21 cellular contexts compared by ENCODE assay signal in the genomic region with DNA sequence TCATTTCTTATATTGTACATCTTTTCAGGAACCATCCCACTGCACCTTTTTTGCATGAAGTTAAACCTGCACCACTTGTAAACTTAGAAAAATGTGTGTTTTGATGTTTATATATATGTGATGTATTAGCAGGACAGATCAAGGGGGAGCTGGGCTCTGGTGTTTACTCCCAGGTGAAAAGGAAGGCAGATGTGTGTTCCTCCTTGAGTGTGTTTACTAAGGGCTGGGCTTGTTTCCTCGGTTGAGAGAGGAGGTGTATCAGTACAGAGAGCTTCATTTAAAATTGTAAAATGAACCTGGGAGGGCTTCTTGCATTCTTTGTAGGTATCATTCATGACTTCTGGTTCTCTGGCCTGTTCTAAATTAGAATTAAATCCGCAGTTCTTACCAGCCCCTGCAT. TPM values are rescaled to one million over a fixed set of nuclear protein-coding genes. Genes with fewer than 3 reads are reported as not detected.
DNase-seq lines count a peak whose midpoint lies in the region; TF ChIP-seq lines count a peak whose summit lies in the region.
"Had no signal": no experiment of that assay in that cellular context is flagged by ENCODE, and none has a peak within 500 bp of the region (broad histone marks: within the 10 kb centered on the region; RNA-seq: fewer than 3 reads in every experiment).

No MANE protein-coding gene starts in this region.

- H3K27me3 Mint-ChIP-seq in activated T-cell treated with anti-CD3 and anti-CD28 coated beads, Interleukin-2, amount 50 U/mL, for 24 hours: no peaks in the 10 kb centered on the region
- H3K27me3 Mint-ChIP-seq in activated T-helper 2 cell treated with anti-CD3 and anti-CD28 coated beads, Interferon-gamma antibody, Interleukin-2, Interleukin-4, amounts not matched to agents 10 μg/mL and 5 μg/mL and 100 μg/mL, durations not matched to agents 14 hours and 24 hours and 36 hours (ENCODE audit: low read depth): no peaks in the 10 kb centered on the region
- peaks cover 2% of the 10 kb centered on the region for H3K27me3 Mint-ChIP-seq in neural progenitor cell (ENCODE audit: insufficient read depth, low read depth)
- H3K27me3 Mint-ChIP-seq: brain had no signal

- no peak overlapping the region for H3K4me3 Mint-ChIP-seq in activated T-cell treated with anti-CD3 and anti-CD28 coated beads, Interleukin-2, amount 50 U/mL, for 24 hours
- H3K4me3 Mint-ChIP-seq in activated T-helper 2 cell treated with anti-CD3 and anti-CD28 coated beads, Interferon-gamma antibody, Interleukin-2, Interleukin-4, amounts not matched to agents 10 μg/mL and 5 μg/mL and 100 μg/mL, durations not matched to agents 14 hours and 24 hours and 36 hours (ENCODE audit: low read depth): no peak overlapping the region
- H3K4me3 Mint-ChIP-seq in neural progenitor cell: no peak overlapping the region
- H3K4me3 Mint-ChIP-seq: brain, endodermal cell had no signal

- TF ChIP-seq CTCF in neural progenitor cell (IDR thresholded peaks at IDR 0.05): no peak
- TF ChIP-seq CTCF in mammary epithelial cell (conservative IDR thresholded peaks at IDR 0.05 in 1 of 2, IDR thresholded peaks at IDR 0.05 in 1 of 2; ENCODE audit: extremely low read depth in 1 of 2, insufficient read depth in 1 of 2, low read depth in 1 of 2, low read length in 2 of 2): no peak

- H3K36me3 ChIP-seq in neural progenitor cell: no peaks in the 10 kb centered on the region
- H3K36me3 ChIP-seq in mammary epithelial cell (ENCODE audit: insufficient read depth, low read length): peaks cover 6% of the 10 kb centered on the region
- H3K36me3 ChIP-seq: neutrophil had no signal

- peaks cover 7% of the 10 kb centered on the region for H3K4me1 ChIP-seq in neural progenitor cell
- H3K4me1 ChIP-seq in mammary epithelial cell (ENCODE audit: insufficient read depth, low read length): no peaks in the 10 kb centered on the region
- H3K4me1 ChIP-seq: tibial artery had no signal

- DNase-seq in activated T-cell treated with anti-CD3 and anti-CD28 coated beads, Interleukin-2, amount 50 U/mL, for 24 hours: no peak
- DNase-seq in activated T-cell treated with anti-CD3 and anti-CD28 coated beads for 4 hours (no peak), NCI-H2029 treated with DMSO at 0.1 percent for 48 hours (lab: John Stamatoyannopoulos, UW) (peak; percentile 40), neural progenitor cell (ENCODE audit: low spot score) (no peak), NCI-H128 (lab: John Stamatoyannopoulos, UW; ENCODE audit: unreplicated experiment) (no peak), T1000 (lab: John Stamatoyannopoulos, UW) (no peak), mammary epithelial cell (no peak)
- DNase-seq in activated T-helper 2 cell treated with anti-CD3 and anti-CD28 coated beads, Interferon-gamma antibody, Interleukin-2, Interleukin-4, amounts not matched to agents 10 μg/mL and 5 μg/mL and 100 μg/mL, durations not matched to agents 14 hours and 24 hours and 36 hours (ENCODE audit: low spot score): no peak
- DNase-seq: activated CD4-positive, alpha-beta T cell treated with anti-CD3 and anti-CD28 coated beads for 4 hours; endodermal cell; IMR-90; left ventricle myocardium inferior; NCI-H1436 treated with DMSO at 0.1 percent for 48 hours; NCI-H2227 treated with DMSO at 0.1 percent for 48 hours; NK-92 treated with Interleukin-12 subunit alpha and Interleukin-12 subunit beta, amount 100 ng/mL, for 24 hours; RPMI8226; stimulated activated CD4-positive, alpha-beta T cell treated with anti-CD3 and anti-CD28 coated beads, Interleukin-2, amount 100 ng/mL, for 24 hours; stimulated activated naive CD4-positive, alpha-beta T cell treated with Interleukin-2 at 50 U/mL for 16 hours; tibial artery had no signal

- H3K36me3 Mint-ChIP-seq in activated T-cell treated with anti-CD3 and anti-CD28 coated beads, Interleukin-2, amount 50 U/mL, for 24 hours (ENCODE audit: low read depth): peaks cover 64% of the 10 kb centered on the region
- H3K36me3 Mint-ChIP-seq in activated T-helper 2 cell treated with anti-CD3 and anti-CD28 coated beads, Interferon-gamma antibody, Interleukin-2, Interleukin-4, amounts not matched to agents 10 μg/mL and 5 μg/mL and 100 μg/mL, durations not matched to agents 14 hours and 24 hours and 36 hours (ENCODE audit: low read depth): peaks cover 58% of the 10 kb centered on the region
- peaks cover 72% of the 10 kb centered on the region for H3K36me3 Mint-ChIP-seq in neural progenitor cell

- CTCF ChIA-PET in mammary epithelial cell (lab: Charles Lee; ENCODE audit: low non-redundant PET): no interaction called here

- no peak overlapping the region for H3K27ac ChIP-seq in neural progenitor cell
- H3K27ac ChIP-seq in mammary epithelial cell (ENCODE audit: insufficient read depth, low read depth, low read length): no peak overlapping the region
- H3K27ac ChIP-seq: left ventricle myocardium inferior, neutrophil, tibial artery had no signal

- intact Hi-C loops in activated T-helper 2 cell treated with anti-CD3 and anti-CD28 coated beads, Interferon-gamma antibody, Interleukin-2, Interleukin-4, amounts not matched to agents 10 μg/mL and 5 μg/mL and 100 μg/mL, durations not matched to agents 14 hours and 24 hours and 36 hours (cut with micrococcal nuclease): no loop called here
- intact Hi-C loops in mammary epithelial cell (cut with micrococcal nuclease): no loop called here

- 93% methylated on average over 2 of the region's 2 CpGs for WGBS in mammary epithelial cell (ENCODE audit: low coverage, missing lambda C conversion rate)

- no peak overlapping the region for H3K4me2 ChIP-seq in neural progenitor cell
- no peak overlapping the region for H3K4me2 ChIP-seq in mammary epithelial cell (ENCODE audit: insufficient read depth, low read depth, low read length)

- H2AFZ ChIP-seq in neural progenitor cell (replicated peaks) (no peak overlapping the region), mammary epithelial cell (ENCODE audit: low read depth, low read length) (no peak overlapping the region)

- H3K9me3 ChIP-seq in neural progenitor cell (ENCODE audit: low read depth): peaks cover 7% of the 10 kb centered on the region
- H3K9me3 ChIP-seq in mammary epithelial cell (replicated peaks; ENCODE audit: insufficient read depth, low read length): no peaks in the 10 kb centered on the region
- H3K9me3 ChIP-seq: left ventricle myocardium inferior, neutrophil, tibial artery had no signal

- H3K27me3 ChIP-seq in neural progenitor cell (no peaks in the 10 kb centered on the region), mammary epithelial cell (ENCODE audit: insufficient read depth, low read length) (no peaks in the 10 kb centered on the region)
- H3K27me3 ChIP-seq: neutrophil, tibial artery had no signal

- dilution Hi-C loops in mammary epithelial cell (cut with HindIII; ENCODE audit: low sequenced_read_pairs): loop anchor here (5.0 kb wide), 1 partner anchor 79 kb away; no protein-coding TSS in a partner anchor

- H3K79me2 ChIP-seq in neural progenitor cell (ENCODE audit: low read depth) (peaks cover 22% of the 10 kb centered on the region), mammary epithelial cell (ENCODE audit: insufficient read depth, low read length) (peaks cover 87% of the 10 kb centered on the region)

- no peak overlapping the region for H3K4me3 ChIP-seq in neural progenitor cell
- no peak overlapping the region for H3K4me3 ChIP-seq in mammary epithelial cell (replicated peaks in 1 of 3; ENCODE audit: insufficient read depth in 1 of 3, low read depth in 2 of 3, low read length in 3 of 3)
- H3K4me3 ChIP-seq: left ventricle myocardium inferior, tibial artery had no signal

- H3K27ac Mint-ChIP-seq in activated T-cell treated with anti-CD3 and anti-CD28 coated beads, Interleukin-2, amount 50 U/mL, for 24 hours: peak overlapping the region; percentile 66
- peak overlapping the region; percentile 14 for H3K27ac Mint-ChIP-seq in activated T-helper 2 cell treated with anti-CD3 and anti-CD28 coated beads, Interferon-gamma antibody, Interleukin-2, Interleukin-4, amounts not matched to agents 10 μg/mL and 5 μg/mL and 100 μg/mL, durations not matched to agents 14 hours and 24 hours and 36 hours
- peak overlapping the region; percentile 2 for H3K27ac Mint-ChIP-seq in neural progenitor cell
- H3K27ac Mint-ChIP-seq: endodermal cell had no signal

- in situ Hi-C loops in mammary epithelial cell (cut with MboI; ENCODE audit: low sequenced_read_pairs in 2 of 2): no loop called here

- H4K20me1 ChIP-seq in neural progenitor cell (ENCODE audit: low read depth) (no peaks in the 10 kb centered on the region), mammary epithelial cell (ENCODE audit: insufficient read depth, low read length) (no peaks in the 10 kb centered on the region)

- H3K4me1 Mint-ChIP-seq in activated T-cell treated with anti-CD3 and anti-CD28 coated beads, Interleukin-2, amount 50 U/mL, for 24 hours (ENCODE audit: low read depth): peaks cover 61% of the 10 kb centered on the region
- peaks cover 39% of the 10 kb centered on the region for H3K4me1 Mint-ChIP-seq in activated T-helper 2 cell treated with anti-CD3 and anti-CD28 coated beads, Interferon-gamma antibody, Interleukin-2, Interleukin-4, amounts not matched to agents 10 μg/mL and 5 μg/mL and 100 μg/mL, durations not matched to agents 14 hours and 24 hours and 36 hours (ENCODE audit: low read depth)
- peaks cover 7% of the 10 kb centered on the region for H3K4me1 Mint-ChIP-seq in neural progenitor cell

- no peak overlapping the region for H3K9ac ChIP-seq in neural progenitor cell
- no peak overlapping the region for H3K9ac ChIP-seq in mammary epithelial cell (ENCODE audit: insufficient read depth, low read length)

- peaks cover 3% of the 10 kb centered on the region for H3F3A ChIP-seq in neural progenitor cell (ENCODE audit: low read depth)

- no TSS peak for BruUV-seq in mammary epithelial cell (replicated peaks; lab: Mats Ljungman, UMichigan)

- no peaks in the 10 kb centered on the region for H3K9me3 Mint-ChIP-seq in activated T-cell treated with anti-CD3 and anti-CD28 coated beads, Interleukin-2, amount 50 U/mL, for 24 hours
- no peaks in the 10 kb centered on the region for H3K9me3 Mint-ChIP-seq in activated T-helper 2 cell treated with anti-CD3 and anti-CD28 coated beads, Interferon-gamma antibody, Interleukin-2, Interleukin-4, amounts not matched to agents 10 μg/mL and 5 μg/mL and 100 μg/mL, durations not matched to agents 14 hours and 24 hours and 36 hours
- H3K9me3 Mint-ChIP-seq in neural progenitor cell: peaks cover 36% of the 10 kb centered on the region

RNA-seq across cellular contexts. Expression of gene LPIN1, which starts 14.8 kb away (rescaled TPM):
- 42.9 and 48.8 TPM in 2 replicates for total RNA-seq in activated T-helper 2 cell treated with anti-CD3 and anti-CD28 coated beads, Interferon-gamma antibody, Interleukin-2, Interleukin-4, amounts not matched to agents 10 μg/mL and 5 μg/mL and 100 μg/mL, durations not matched to agents 14 hours and 24 hours and 36 hours
- total RNA-seq in neural progenitor cell (ENCODE audit: low replicate concordance): 18.0 and 22.9 TPM in 2 replicates
- total RNA-seq in mammary epithelial cell: 10 to 100 TPM; 28.3 to 54.8 TPM
- 58.5 TPM for polyA plus RNA-seq in mammary epithelial cell
- 66.3 TPM for polyA minus RNA-seq in mammary epithelial cell

Comparison
In these comparisons a context has a peak if more than half of its experiments do, and no peak if none do; other contexts are left out.
1. H3K27ac Mint-ChIP-seq: peak in every context shown above with its lines; median percentile 66 in activated T-cell treated with anti-CD3 and anti-CD28 coated beads, Interleukin-2, amount 50 U/mL, for 24 hours; 14 in activated T-helper 2 cell treated with anti-CD3 and anti-CD28 coated beads, Interferon-gamma antibody, Interleukin-2, Interleukin-4, amounts not matched to agents 10 μg/mL and 5 μg/mL and 100 μg/mL, durations not matched to agents 14 hours and 24 hours and 36 hours; 2 in neural progenitor cell.